In genomic region chr9:83649515-83649914, GRCh38 we compare ENCODE assay signal across 17 cellular contexts. TPM values are rescaled to one million over a fixed set of nuclear protein-coding genes. Genes with fewer than 3 reads are reported as not detected.
DNase-seq lines count a peak whose midpoint lies in the region; ATAC-seq, FAIRE-seq and TF ChIP-seq lines count a peak whose summit lies in the region.
"Had no signal": no experiment of that assay in that cellular context is flagged by ENCODE, and none has a peak within 500 bp of the region (broad histone marks: within the 10 kb centered on the region; RNA-seq: fewer than 3 reads in every experiment).

No MANE protein-coding gene starts in this region.

- no peak overlapping the region for H3K14ac ChIP-seq in H1 (ENCODE audit: insufficient read length)

- CTCF ChIA-PET in activated CD8-positive, alpha-beta T cell treated with anti-CD3 and anti-CD28 coated beads for 36 hours (lab: Charles Lee), result interaction anchor here (0.9 to 6.0 kb wide), 21 partner anchors 8 to 316 kb away, joined by 3 to 59 read pairs (median 4); no protein-coding TSS in a partner anchor
- CTCF ChIA-PET in activated CD8-positive, alpha-beta T cell treated with anti-CD3 and anti-CD28 coated beads, Interleukin-2, amount 10 ng/mL, durations not matched to agents 7 days and 5 days (lab: Charles Lee), result interaction anchor here (0.6 to 3.6 kb wide), 18 partner anchors 9 to 611 kb away, joined by 3 to 40 read pairs (median 6); partner anchors contain the start of genes IDNK and UBQLN1
- CTCF ChIA-PET in H1 (lab: Charles Lee; ENCODE audit: partially characterized antibody), result interaction anchor here (0.5 to 9.8 kb wide), 24 partner anchors 9 to 429 kb away, joined by 3 to 75 read pairs (median 4); partner anchors contain the start of genes FRMD3 and IDNK

- H3K9ac ChIP-seq in H1 (replicated peaks in 1 of 4; ENCODE audit: extremely low read depth in 1 of 4, low read depth in 3 of 4, low read length in 3 of 4), result no peak overlapping the region

- no peak overlapping the region for H4K91ac ChIP-seq in H1 (replicated peaks; ENCODE audit: insufficient read length, low read length)

- no peak overlapping the region for H3K4ac ChIP-seq in H1 (replicated peaks; ENCODE audit: insufficient read length, low read depth, low read length)

- H2BK20ac ChIP-seq in H1 (ENCODE audit: low read length), result no peak overlapping the region

- no peaks in the 10 kb centered on the region for H3K79me2 ChIP-seq in H1 (ENCODE audit: control insufficient read depth in 1 of 2, insufficient read depth in 2 of 2, low read length in 2 of 2)
- H3K79me2 ChIP-seq: hepatocyte had no signal

- H3K4me3 ChIP-seq in H1 (ENCODE audit: extremely low read depth in 1 of 4, insufficient read depth in 2 of 4, low read depth in 3 of 4, low read length in 4 of 4) (no peak overlapping the region), right lobe of liver (no peak overlapping the region)
- H3K4me3 ChIP-seq: breast epithelium, hepatocyte, spleen had no signal

- H3K4me3 Mint-ChIP-seq in activated CD8-positive, alpha-beta T cell treated with anti-CD3 and anti-CD28 coated beads for 36 hours, result no peak overlapping the region
- no peak overlapping the region for H3K4me3 Mint-ChIP-seq in activated CD8-positive, alpha-beta T cell treated with anti-CD3 and anti-CD28 coated beads, Interleukin-2, amount 10 ng/mL, durations not matched to agents 7 days and 5 days
- H3K4me3 Mint-ChIP-seq: CD8-positive, alpha-beta memory T cell; stimulated activated naive B cell treated with anti-CD40 and anti-IgM and Interleukin-4, amounts not matched to agents 10 μg/mL and 1 μg/mL and 100 μg/mL, for 72 hours had no signal

- H3K9me3 ChIP-seq in H1 (ENCODE audit: insufficient read depth in 2 of 2, low read depth in 1 of 2, low read length in 1 of 2), result no peaks in the 10 kb centered on the region
- no peaks in the 10 kb centered on the region for H3K9me3 ChIP-seq in right lobe of liver
- H3K9me3 ChIP-seq: breast epithelium, spleen had no signal

- H3K23ac ChIP-seq in H1 (ENCODE audit: insufficient read length), result no peak overlapping the region

- H2BK5ac ChIP-seq in H1 (ENCODE audit: low read depth, low read length), result no peak overlapping the region

- no peaks in the 10 kb centered on the region for H3K23me2 ChIP-seq in H1 (ENCODE audit: low read depth, low read length)

- no peak for FAIRE-seq in H1 (lab: Jason Lieb, UNC)
- FAIRE-seq: A204.1, G401.6 had no signal

- ATAC-seq in activated CD8-positive, alpha-beta T cell treated with anti-CD3 and anti-CD28 coated beads for 36 hours, result peak; percentile 14
- ATAC-seq in activated CD8-positive, alpha-beta T cell treated with anti-CD3 and anti-CD28 coated beads, Interleukin-2, amount 10 ng/mL, durations not matched to agents 7 days and 5 days, result no peak
- ATAC-seq in right lobe of liver, result peak; percentile 40 to 50 (median 42)
- no peak for ATAC-seq in HG03097 (IDR thresholded peaks at IDR 0.05; ENCODE audit: low FRiP score, unreplicated experiment)

- H2BK120ac ChIP-seq in H1 (replicated peaks; ENCODE audit: low read depth, low read length), result no peak overlapping the region

- peaks cover 0 to 2% of the 10 kb centered on the region in 2 experiments for H4K20me1 ChIP-seq in H1 (replicated peaks in 1 of 2; ENCODE audit: control insufficient read depth in 1 of 2, insufficient read depth in 2 of 2, low read length in 2 of 2)

- H3K27ac ChIP-seq in H1 (ENCODE audit: low read depth, low read length), result 0 out of 2 replicates have a peak overlapping the region, but pooled peaks have one; percentile 19
- no peak overlapping the region for H3K27ac ChIP-seq in right lobe of liver
- H3K27ac ChIP-seq: breast epithelium, hepatocyte had no signal

- intact Hi-C loops in activated CD8-positive, alpha-beta T cell treated with anti-CD3 and anti-CD28 coated beads for 36 hours (cut with micrococcal nuclease), result no loop called here
- intact Hi-C loops in right lobe of liver (cut with DNase I), result no loop called here

- no peak for TF ChIP-seq RAD21 in H1 (IDR thresholded peaks at IDR 0.05 in 1 of 2, conservative IDR thresholded peaks at IDR 0.05 in 1 of 2; ENCODE audit: low read depth in 2 of 2, low read length in 2 of 2)

- no peaks in the 10 kb centered on the region for H3K79me1 ChIP-seq in H1 (ENCODE audit: low read depth, low read length)

- H3K36me3 ChIP-seq in H1 (ENCODE audit: control insufficient read depth in 2 of 4, insufficient read depth in 4 of 4, low read length in 3 of 4) (peaks cover 3 to 18% (median 11%) of the 10 kb centered on the region in 4 experiments; a peak in 5 of 8 replicates), right lobe of liver (peaks cover 0 to 23% (median 5%) of the 10 kb centered on the region in 4 donors)

- no peak overlapping the region for H4K5ac ChIP-seq in H1 (ENCODE audit: insufficient read length, low read depth, low read length)

- no peaks in the 10 kb centered on the region for H3K9me3 Mint-ChIP-seq in activated CD8-positive, alpha-beta T cell treated with anti-CD3 and anti-CD28 coated beads for 36 hours
- no peaks in the 10 kb centered on the region for H3K9me3 Mint-ChIP-seq in activated CD8-positive, alpha-beta T cell treated with anti-CD3 and anti-CD28 coated beads, Interleukin-2, amount 10 ng/mL, durations not matched to agents 7 days and 5 days (ENCODE audit: insufficient read depth)
- H3K9me3 Mint-ChIP-seq: CD8-positive, alpha-beta memory T cell; naive B cell had no signal

- no peak overlapping the region for H3K4me2 ChIP-seq in H1 (ENCODE audit: insufficient read depth in 1 of 2, low read depth in 2 of 2, low read length in 2 of 2)
- H3K4me2 ChIP-seq: hepatocyte had no signal

- H3K4me1 Mint-ChIP-seq in activated CD8-positive, alpha-beta T cell treated with anti-CD3 and anti-CD28 coated beads for 36 hours (ENCODE audit: low read depth), result peaks cover under 1% of the 10 kb centered on the region
- H3K4me1 Mint-ChIP-seq in activated CD8-positive, alpha-beta T cell treated with anti-CD3 and anti-CD28 coated beads, Interleukin-2, amount 10 ng/mL, durations not matched to agents 7 days and 5 days (ENCODE audit: low read depth), result peaks cover 10% of the 10 kb centered on the region
- H3K4me1 Mint-ChIP-seq: CD8-positive, alpha-beta memory T cell had no signal

- no peaks in the 10 kb centered on the region for H3K27me3 Mint-ChIP-seq in activated CD8-positive, alpha-beta T cell treated with anti-CD3 and anti-CD28 coated beads for 36 hours
- no peaks in the 10 kb centered on the region for H3K27me3 Mint-ChIP-seq in activated CD8-positive, alpha-beta T cell treated with anti-CD3 and anti-CD28 coated beads, Interleukin-2, amount 10 ng/mL, durations not matched to agents 7 days and 5 days (ENCODE audit: low read depth)
- H3K27me3 Mint-ChIP-seq: CD8-positive, alpha-beta memory T cell; naive B cell; stimulated activated naive B cell treated with anti-CD40 and anti-IgM and Interleukin-4, amounts not matched to agents 10 μg/mL and 1 μg/mL and 100 μg/mL, for 72 hours had no signal

- H3K18ac ChIP-seq in H1 (ENCODE audit: extremely low read depth, low read length), result no peak overlapping the region

- peaks cover 0 to 3% (median 0%) of the 10 kb centered on the region in 4 experiments; a peak in 2 of 7 replicates for H3K4me1 ChIP-seq in H1 (replicated peaks in 1 of 4; ENCODE audit: control insufficient read depth in 3 of 4, insufficient read depth in 4 of 4, low read length in 3 of 4)
- no peaks in the 10 kb centered on the region for H3K4me1 ChIP-seq in right lobe of liver
- H3K4me1 ChIP-seq: breast epithelium had no signal

- no peak overlapping the region for H2AFZ ChIP-seq in H1 (ENCODE audit: low read length)
- H2AFZ ChIP-seq: hepatocyte had no signal

- TF ChIP-seq POLR2A in H1 (IDR thresholded peaks at IDR 0.05; ENCODE audit: control extremely low read depth in 1 of 2, low read depth in 2 of 2, low read length in 2 of 2), result 0 out of 3 replicates have a peak, but pooled peaks of 1 of the 2 experiments have one; percentile 4
- TF ChIP-seq POLR2A in right lobe of liver (IDR thresholded peaks at IDR 0.05), result no peak

- no peak overlapping the region for H4K8ac ChIP-seq in H1 (ENCODE audit: extremely low read depth, insufficient read depth, low read length)

- H2BK15ac ChIP-seq in H1 (ENCODE audit: low read length), result no peak overlapping the region

- no peak overlapping the region for H2BK12ac ChIP-seq in H1 (ENCODE audit: low read depth, low read length)

- H3K56ac ChIP-seq in H1 (replicated peaks; ENCODE audit: insufficient read length, low read depth, low read length), result no peak overlapping the region

- TF ChIP-seq CTCF in activated CD8-positive, alpha-beta T cell treated with anti-CD3 and anti-CD28 coated beads for 36 hours (IDR thresholded peaks at IDR 0.05), result no peak
- no peak for TF ChIP-seq CTCF in H1 (IDR thresholded peaks at IDR 0.05; ENCODE audit: control extremely low read depth in 1 of 3, insufficient read depth in 1 of 3, low read depth in 1 of 3, low read length in 3 of 3)
- TF ChIP-seq CTCF in right lobe of liver (IDR thresholded peaks at IDR 0.05), result no peak

- 82% methylated on average over 4 of the region's 4 CpGs; no CpG with 5 or more reads in 1 of the 2 experiments for WGBS in H1 (ENCODE audit: extremely low coverage in 1 of 2, insufficient coverage in 1 of 2, insufficient read length in 1 of 2, insufficient replicate concordance in 2 of 2, low coverage in 1 of 2, low lambda C conversion rate in 2 of 2, missing lambda C conversion rate in 1 of 2), 2 experiments
- WGBS in right lobe of liver (ENCODE audit: insufficient coverage, low coverage, low lambda C conversion rate, missing lambda C conversion rate), result 29% methylated on average over 2 of the region's 4 CpGs

- DNase-seq in activated CD8-positive, alpha-beta T cell treated with anti-CD3 and anti-CD28 coated beads for 36 hours, result no peak
- DNase-seq in activated CD8-positive, alpha-beta T cell treated with anti-CD3 and anti-CD28 coated beads, Interleukin-2, amount 10 ng/mL, durations not matched to agents 7 days and 5 days, result no peak
- DNase-seq in NCI-H69 (lab: John Stamatoyannopoulos, UW) (peak; percentile 40), H1 (ENCODE audit: low read depth in 1 of 2, low spot score in 2 of 2) (no peak), right lobe of liver (no peak), NCI-H2227 treated with DMSO at 0.1 percent for 48 hours (lab: John Stamatoyannopoulos, UW) (no peak), germinal center (ENCODE audit: low spot score) (no peak)
- DNase-seq: NCI-H1417 treated with DMSO at 0.1 percent for 48 hours had no signal

- POLR2A ChIA-PET in activated CD8-positive, alpha-beta T cell treated with anti-CD3 and anti-CD28 coated beads for 36 hours (lab: Charles Lee), result interaction anchor here (0.8 to 2.2 kb wide), 3 partner anchors 9 to 26 kb away, joined by 4 to 6 read pairs (median 6); partner anchors contain the start of gene IDNK
- POLR2A ChIA-PET in activated CD8-positive, alpha-beta T cell treated with anti-CD3 and anti-CD28 coated beads, Interleukin-2, amount 10 ng/mL, durations not matched to agents 7 days and 5 days (lab: Charles Lee), result interaction anchor here (0.9 to 1.6 kb wide), 3 partner anchors 26 to 58 kb away, joined by 4 to 5 read pairs (median 4); partner anchors contain the start of genes IDNK and UBQLN1
- POLR2A ChIA-PET in H1 (lab: Charles Lee; ENCODE audit: partially characterized antibody), result interaction anchor here (0.6 to 1.8 kb wide), 8 partner anchors 9 to 59 kb away, joined by 3 to 5 read pairs (median 4); partner anchors contain the start of gene UBQLN1

- H2AK5ac ChIP-seq in H1 (ENCODE audit: low read depth, low read length), result no peak overlapping the region

- H3K27ac Mint-ChIP-seq in activated CD8-positive, alpha-beta T cell treated with anti-CD3 and anti-CD28 coated beads for 36 hours, result no peak overlapping the region
- no peak overlapping the region for H3K27ac Mint-ChIP-seq in activated CD8-positive, alpha-beta T cell treated with anti-CD3 and anti-CD28 coated beads, Interleukin-2, amount 10 ng/mL, durations not matched to agents 7 days and 5 days

- no peak for TF ChIP-seq EP300 in H1 (IDR thresholded peaks at IDR 0.05; ENCODE audit: borderline replicate concordance in 1 of 2, low read depth in 2 of 2, low read length in 2 of 2)

- H3K27me3 ChIP-seq in H1 (replicated peaks in 1 of 4; ENCODE audit: control insufficient read depth in 3 of 4, extremely low read depth in 1 of 4, insufficient read depth in 3 of 4, low read length in 3 of 4) (no peaks in the 10 kb centered on the region), right lobe of liver (no peaks in the 10 kb centered on the region)
- H3K27me3 ChIP-seq: breast epithelium, hepatocyte, spleen had no signal

- H3K36me3 Mint-ChIP-seq in activated CD8-positive, alpha-beta T cell treated with anti-CD3 and anti-CD28 coated beads for 36 hours (ENCODE audit: low read depth), result peaks cover 31% of the 10 kb centered on the region
- peaks cover 26% of the 10 kb centered on the region for H3K36me3 Mint-ChIP-seq in activated CD8-positive, alpha-beta T cell treated with anti-CD3 and anti-CD28 coated beads, Interleukin-2, amount 10 ng/mL, durations not matched to agents 7 days and 5 days (ENCODE audit: low read depth)

RNA-seq across cellular contexts. Expression of gene IDNK, which starts 26.6 kb away (rescaled TPM):
- 1 to 10 TPM; 3.6 to 4.8 TPM for total RNA-seq in activated CD8-positive, alpha-beta T cell treated with anti-CD3 and anti-CD28 coated beads for 36 hours
- 1 to 10 TPM; 5.4 to 6.8 TPM for total RNA-seq in activated CD8-positive, alpha-beta T cell treated with anti-CD3 and anti-CD28 coated beads, Interleukin-2, amount 10 ng/mL, durations not matched to agents 7 days and 5 days
- 0.38 and 0.48 TPM in 2 replicates for total RNA-seq in H1 (2021; fragmentation: NEBNext Ultra II Directional; extraction: Animal tissue kit (Norgen Biotek cat#: 25700))
- 0.27 and 0.29 TPM in 2 replicates for polyA plus RNA-seq in H1 (2011; rRNA removed)
- polyA plus RNA-seq in H1 (2011; cell fraction: cytosol; rRNA removed), result 0.54 TPM
- 0.57 TPM for polyA plus RNA-seq in H1 (2011; cell fraction: nucleus; rRNA removed)
- polyA plus RNA-seq in H1 (2012, experiment 1 of 2), result 0.47 to 1.3 TPM (median 0.80 TPM) in 4 replicates
- 0.50 TPM for polyA plus RNA-seq in H1 (2012, experiment 2 of 2)
- polyA plus RNA-seq in H1 (2013, experiment 1 of 2), result 0.51 TPM
- 0.53 TPM for polyA plus RNA-seq in H1 (2013, experiment 2 of 2)
- polyA minus RNA-seq in H1 (2011; rRNA and poly(A)+ RNA removed), result 0.20 and 0.22 TPM in 2 replicates
- not detected for polyA minus RNA-seq in H1 (2011; cell fraction: cytosol; rRNA and poly(A)+ RNA removed)
- not detected for polyA minus RNA-seq in H1 (2011; cell fraction: nucleus; rRNA and poly(A)+ RNA removed)
- total RNA-seq in right lobe of liver, result 10 to 100 TPM; 10.6 to 24.6 (median 17.8) TPM

RNA-seq across cellular contexts. Expression of gene UBQLN1, which starts 58.2 kb away (rescaled TPM):
- total RNA-seq in activated CD8-positive, alpha-beta T cell treated with anti-CD3 and anti-CD28 coated beads for 36 hours, result 10 to 100 TPM; 80.1 to 92.9 TPM
- total RNA-seq in activated CD8-positive, alpha-beta T cell treated with anti-CD3 and anti-CD28 coated beads, Interleukin-2, amount 10 ng/mL, durations not matched to agents 7 days and 5 days, result 10 to 100 TPM; 95.8 to 98.2 TPM
- 101 and 105 TPM in 2 replicates for total RNA-seq in H1 (2021; fragmentation: NEBNext Ultra II Directional; extraction: Animal tissue kit (Norgen Biotek cat#: 25700))
- polyA plus RNA-seq in H1 (2011; rRNA removed), result 49.8 and 62.4 TPM in 2 replicates
- 70.9 TPM for polyA plus RNA-seq in H1 (2011; cell fraction: cytosol; rRNA removed)
- polyA plus RNA-seq in H1 (2011; cell fraction: nucleus; rRNA removed), result 62.0 TPM
- 58.3 to 81.6 TPM (median 71.5 TPM) in 4 replicates for polyA plus RNA-seq in H1 (2012, experiment 1 of 2)
- polyA plus RNA-seq in H1 (2012, experiment 2 of 2), result 6.7 TPM
- 64.1 TPM for polyA plus RNA-seq in H1 (2013, experiment 1 of 2)
- 64.0 TPM for polyA plus RNA-seq in H1 (2013, experiment 2 of 2)
- polyA minus RNA-seq in H1 (2011; rRNA and poly(A)+ RNA removed), result 206 and 251 TPM in 2 replicates
- 107 TPM for polyA minus RNA-seq in H1 (2011; cell fraction: cytosol; rRNA and poly(A)+ RNA removed)
- polyA minus RNA-seq in H1 (2011; cell fraction: nucleus; rRNA and poly(A)+ RNA removed), result 122 TPM
- 10 to 100 TPM; 49.6 to 94.5 (median 66.0) TPM for total RNA-seq in right lobe of liver

Comparison
In these comparisons a context has a peak if more than half of its experiments do, and no peak if none do; other contexts are left out.
1. ATAC-seq: peak in activated CD8-positive, alpha-beta T cell treated with anti-CD3 and anti-CD28 coated beads for 36 hours (single experiment) and right lobe of liver (4 of 4); none in activated CD8-positive, alpha-beta T cell treated with anti-CD3 and anti-CD28 coated beads, Interleukin-2, amount 10 ng/mL, durations not matched to agents 7 days and 5 days (single experiment) and HG03097 (single experiment).